Comparison of ENCODE assay signal across 13 cellular contexts in genomic region chr14:69441948-69442347, GRCh38. TPM values are rescaled to one million over a fixed set of nuclear protein-coding genes. Genes with fewer than 3 reads are reported as not detected.
A peak's percentile ranks its signal among the peaks of the same experiment; 100 is the strongest.
DNase-seq lines count a peak whose midpoint lies in the region; ATAC-seq and TF ChIP-seq lines count a peak whose summit lies in the region.
"Had no signal": no experiment of that assay in that cellular context is flagged by ENCODE, and none has a peak within 500 bp of the region (broad histone marks: within the 10 kb centered on the region; RNA-seq: fewer than 3 reads in every experiment).

No MANE protein-coding gene starts in this region.

- no peak overlapping the region for H3K4me2 ChIP-seq in hepatocyte

- no peak overlapping the region for H2AFZ ChIP-seq in hepatocyte

- H3K27me3 ChIP-seq in kidney epithelial cell (ENCODE audit: control insufficient read depth, insufficient read depth, low read length) (no peaks in the 10 kb centered on the region), brain microvascular endothelial cell (replicated peaks) (no peaks in the 10 kb centered on the region), ovary (no peaks in the 10 kb centered on the region), hepatocyte (no peaks in the 10 kb centered on the region)

- H3K9me2 ChIP-seq in hepatocyte (replicated peaks; ENCODE audit: insufficient read depth) = no peaks in the 10 kb centered on the region

- no peak for TF ChIP-seq EP300 in ovary (IDR thresholded peaks at IDR 0.05)

- ATAC-seq in GM18511 (IDR thresholded peaks at IDR 0.05; ENCODE audit: unreplicated experiment) (peak; percentile 70), GM21723 (IDR thresholded peaks at IDR 0.05; ENCODE audit: unreplicated experiment) (peak; percentile 80)
- ATAC-seq: HCT116; naive thymus-derived CD8-positive, alpha-beta T cell had no signal

- TF ChIP-seq CTCF in kidney epithelial cell (IDR thresholded peaks at IDR 0.05; ENCODE audit: insufficient read depth, low read length, poor library complexity, severe bottlenecking) (no peak), brain microvascular endothelial cell (IDR thresholded peaks at IDR 0.05; ENCODE audit: low read depth, low read length, missing control alignments) (no peak), ovary (IDR thresholded peaks at IDR 0.05) (no peak), hepatocyte (IDR thresholded peaks at IDR 0.05; ENCODE audit: poor library complexity) (no peak)

- H3K36me3 ChIP-seq in kidney epithelial cell (ENCODE audit: control insufficient read depth, insufficient read depth, low read length) = no peaks in the 10 kb centered on the region
- H3K36me3 ChIP-seq in brain microvascular endothelial cell (replicated peaks) = peaks cover 4% of the 10 kb centered on the region
- H3K36me3 ChIP-seq in ovary = no peaks in the 10 kb centered on the region
- no peaks in the 10 kb centered on the region for H3K36me3 ChIP-seq in hepatocyte (replicated peaks; ENCODE audit: insufficient read depth, low read depth)

- no peak for TF ChIP-seq POLR2A in ovary (IDR thresholded peaks at IDR 0.05)

- in situ Hi-C loops in brain microvascular endothelial cell (cut with HindIII; ENCODE audit: low pct_ligation_motif_present, low sequenced_read_pairs) = no loop called here

- no peaks in the 10 kb centered on the region for H3K4me1 ChIP-seq in ovary (ENCODE audit: insufficient read depth)
- H3K4me1 ChIP-seq in hepatocyte (ENCODE audit: insufficient read depth) = no peaks in the 10 kb centered on the region

- no peak overlapping the region for H3K4me3 ChIP-seq in Jurkat, Clone E6-1 (ENCODE audit: low read length)
- H3K4me3 ChIP-seq in kidney epithelial cell (ENCODE audit: low read depth, low read length) (no peak overlapping the region), brain microvascular endothelial cell (ENCODE audit: low read depth, low read length) (no peak overlapping the region), ovary (no peak overlapping the region), hepatocyte (no peak overlapping the region)

- WGBS in ovary, 3 donors = 84 to 88% (median 85%) methylated on average over 5 of the region's 5 CpGs
- WGBS in hepatocyte (ENCODE audit: low lambda C conversion rate, missing lambda C conversion rate) = 88% methylated on average over 5 of the region's 5 CpGs

- no peaks in the 10 kb centered on the region for H4K20me1 ChIP-seq in hepatocyte (ENCODE audit: insufficient read depth, poor library complexity, severe bottlenecking)

- H3K27ac ChIP-seq in brain microvascular endothelial cell = no peak overlapping the region
- no peak overlapping the region for H3K27ac ChIP-seq in ovary
- H3K27ac ChIP-seq in hepatocyte = no peak overlapping the region

- DNase-seq in Jurkat, Clone E6-1 (ENCODE audit: low read depth, low spot score) = peak; percentile 9
- peak; percentile 16 for DNase-seq in kidney epithelial cell (ENCODE audit: low read depth)
- no peak for DNase-seq in brain microvascular endothelial cell
- DNase-seq in ovary = no peak
- no peak for DNase-seq in cerebellar nuclear complex (lab: John Stamatoyannopoulos, UW)
- DNase-seq in hepatocyte (ENCODE audit: low spot score) = no peak
- DNase-seq: activated gamma-delta T cell; KG1; naive thymus-derived CD8-positive, alpha-beta T cell; NCI-H526 treated with DMSO at 0.1 percent for 48 hours had no signal

- intact Hi-C loops in ovary (cut with DNase I) = no loop called here

- H3K9me3 ChIP-seq in ovary = no peaks in the 10 kb centered on the region
- H3K9me3 ChIP-seq in hepatocyte (ENCODE audit: low read depth) = no peaks in the 10 kb centered on the region

- peaks cover 28% of the 10 kb centered on the region for H3K79me2 ChIP-seq in hepatocyte

RNA-seq across cellular contexts. Expression of gene PLEKHD1, which starts 42.6 kb away (rescaled TPM):
- polyA plus RNA-seq in Jurkat, Clone E6-1 (2012; ENCODE audit: insufficient read depth, insufficient read length) = not detected
- total RNA-seq in kidney epithelial cell (0.41 and 0.84 TPM in 2 replicates), ovary (under 1 TPM in 5 of 7 donors, not detected in 2; under 0.01 to 0.15 (median 0.08) TPM), hepatocyte (not detected in 2 replicates)
- polyA plus RNA-seq in ovary (under 1 TPM in 1 of 2 donors, not detected in 1; 0.05 TPM), hepatocyte (not detected in 2 replicates)
- polyA plus RNA-seq: naive thymus-derived CD8-positive, alpha-beta T cell had no signal

RNA-seq across cellular contexts. Expression of gene SLC39A9, which starts 43.5 kb away (rescaled TPM):
- 27.1 TPM for polyA plus RNA-seq in Jurkat, Clone E6-1 (2012; ENCODE audit: insufficient read depth, insufficient read length)
- total RNA-seq in kidney epithelial cell (82.8 and 86.3 TPM in 2 replicates), ovary (10 to 100 TPM; 35.3 to 54.5 (median 40.4) TPM), hepatocyte (109 TPM in 2 replicates)
- polyA plus RNA-seq in ovary (10 to 100 TPM; 15.9 to 49.2 TPM), hepatocyte (29.4 and 33.4 TPM in 2 replicates)

RNA-seq across cellular contexts. Expression of gene ERH, which starts 43.8 kb away (rescaled TPM):
- polyA plus RNA-seq in Jurkat, Clone E6-1 (2012; ENCODE audit: insufficient read depth, insufficient read length) = 1,018 TPM
- total RNA-seq in kidney epithelial cell (107 and 141 TPM in 2 replicates), ovary (100 to 1,000 TPM in 5 of 7 donors, 10 to 100 TPM in 2; 64.3 to 206 (median 158) TPM), hepatocyte (147 and 163 TPM in 2 replicates)
- polyA plus RNA-seq in ovary (100 to 1,000 TPM; 140 to 173 TPM), hepatocyte (181 and 219 TPM in 2 replicates)

Comparison
In these comparisons a context has a peak if more than half of its experiments do, and no peak if none do; other contexts are left out.
1. DNase-seq: peak in Jurkat, Clone E6-1 (single experiment) and kidney epithelial cell (single experiment); none in brain microvascular endothelial cell (single experiment), ovary (0 of 5), cerebellar nuclear complex (0 of 2) and hepatocyte (single experiment).